In genomic region chr9:18749711-18750110, GRCh38 we compare ENCODE assay signal across 3 cellular contexts.
"Had no signal": no experiment of that assay in that cellular context is flagged by ENCODE, and none has a peak within 500 bp of the region (broad histone marks: within the 10 kb centered on the region; RNA-seq: fewer than 3 reads in every experiment).

No MANE protein-coding gene starts in this region.

- DNase-seq: GDM1, GF-D8 had no signal

- ATAC-seq: GM12878 had no signal

- H3K4me3 ChIP-seq: GM12878 had no signal
